17 cellular contexts compared by ENCODE assay signal in the genomic region with DNA sequence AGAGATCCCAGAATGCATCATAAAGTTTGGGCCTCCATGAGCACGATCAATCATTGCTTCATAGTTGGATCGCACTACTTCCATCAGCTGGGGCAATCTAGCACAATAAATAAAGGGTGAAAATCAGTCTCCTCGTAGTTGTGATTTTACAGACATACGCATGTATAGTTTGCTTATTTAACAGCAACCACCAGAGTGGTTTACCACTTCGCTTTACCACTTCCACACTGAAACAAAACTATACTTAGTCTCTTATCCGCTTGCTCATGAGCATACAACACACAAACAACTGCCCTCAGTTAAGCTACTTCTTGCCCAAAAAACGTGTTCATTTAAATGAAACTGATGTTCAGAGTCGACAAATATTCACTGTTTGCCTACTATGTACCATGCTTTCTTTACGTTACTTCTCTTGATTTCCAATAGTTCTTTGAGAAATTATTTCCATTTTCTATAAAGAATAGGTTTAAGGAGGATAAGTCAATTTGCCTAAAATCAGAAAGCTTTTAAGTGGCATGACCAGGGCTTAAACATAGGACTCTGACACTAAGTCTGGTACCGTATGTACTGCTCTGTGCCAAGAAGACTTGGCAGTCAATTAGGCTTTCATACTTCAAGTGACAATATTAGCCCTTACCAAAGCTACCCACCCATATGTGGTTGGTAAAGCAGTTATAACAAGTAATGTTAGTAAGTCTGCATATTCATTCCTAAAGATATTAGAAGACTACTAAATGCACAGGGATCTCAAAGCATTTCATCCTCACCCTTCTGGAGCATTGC.
"Had no signal": no experiment of that assay in that cellular context is flagged by ENCODE, and none has a peak within 500 bp of the region (broad histone marks: within the 10 kb centered on the region; RNA-seq: fewer than 3 reads in every experiment).

No MANE protein-coding gene starts in this region.

- H3K9me3 ChIP-seq: gastrocnemius medialis, SK-N-SH, tibial artery had no signal

- H3K27me3 Mint-ChIP-seq: activated CD4-positive, alpha-beta memory T cell treated with anti-CD3 and anti-CD28 coated beads for 36 hours; activated CD4-positive, alpha-beta T cell treated with anti-CD3 and anti-CD28 coated beads for 36 hours; activated naive CD8-positive, alpha-beta T cell treated with anti-CD3 and anti-CD28 coated beads, Interleukin-2, amount 10 ng/mL, durations not matched to agents 7 days and 5 days; brain had no signal

- H3K27ac Mint-ChIP-seq: activated CD4-positive, alpha-beta memory T cell treated with anti-CD3 and anti-CD28 coated beads for 36 hours; activated CD4-positive, alpha-beta T cell treated with anti-CD3 and anti-CD28 coated beads for 36 hours; activated naive CD8-positive, alpha-beta T cell treated with anti-CD3 and anti-CD28 coated beads, Interleukin-2, amount 10 ng/mL, durations not matched to agents 7 days and 5 days; activated T-helper 1 cell treated with anti-CD3 and anti-CD28 coated beads, Interleukin-12 subunit alpha, Interleukin-12 subunit beta, Interleukin-2, Interleukin-4 antibody, amounts not matched to agents 30 ng/mL and 10 ng/mL and 1 ng/mL, durations not matched to agents 14 hours and 24 hours and 36 hours; brain; mesothelial cell of epicardium; nephron progenitor cell; T-helper 2 cell treated with Interferon-gamma antibody and Interleukin-4, amounts not matched to agents 5 μg/mL and 100 μg/mL, for 36 hours; WTC11 had no signal

- H3K4me3 ChIP-seq: coronary artery, gastrocnemius medialis, lung, tibial artery had no signal

- FAIRE-seq: TTC549 had no signal

- H3K4me1 ChIP-seq: gastrocnemius medialis, tibial artery had no signal

- ATAC-seq: activated CD4-positive, alpha-beta T cell treated with anti-CD3 and anti-CD28 coated beads for 36 hours; gastrocnemius medialis; WTC11 had no signal

- H3K4me1 Mint-ChIP-seq: activated CD4-positive, alpha-beta T cell treated with anti-CD3 and anti-CD28 coated beads for 36 hours; mesothelial cell of epicardium; nephron progenitor cell; WTC11 had no signal

- H3K27ac ChIP-seq: coronary artery, gastrocnemius medialis, tibial artery had no signal

- H3K27me3 ChIP-seq: gastrocnemius medialis, tibial artery had no signal

- H3K9me3 Mint-ChIP-seq: activated CD4-positive, alpha-beta memory T cell treated with anti-CD3 and anti-CD28 coated beads for 36 hours; activated naive CD8-positive, alpha-beta T cell treated with anti-CD3 and anti-CD28 coated beads, Interleukin-2, amount 10 ng/mL, durations not matched to agents 7 days and 5 days; activated T-helper 1 cell treated with anti-CD3 and anti-CD28 coated beads, Interleukin-12 subunit alpha, Interleukin-12 subunit beta, Interleukin-2, Interleukin-4 antibody, amounts not matched to agents 30 ng/mL and 10 ng/mL and 1 ng/mL, durations not matched to agents 14 hours and 24 hours and 36 hours; brain; mesothelial cell of epicardium; nephron progenitor cell; T-helper 2 cell treated with Interferon-gamma antibody and Interleukin-4, amounts not matched to agents 5 μg/mL and 100 μg/mL, for 36 hours; WTC11 had no signal

- H3K4me3 Mint-ChIP-seq: activated CD4-positive, alpha-beta memory T cell treated with anti-CD3 and anti-CD28 coated beads for 36 hours; activated CD4-positive, alpha-beta T cell treated with anti-CD3 and anti-CD28 coated beads for 36 hours; activated naive CD8-positive, alpha-beta T cell treated with anti-CD3 and anti-CD28 coated beads, Interleukin-2, amount 10 ng/mL, durations not matched to agents 7 days and 5 days; activated T-helper 1 cell treated with anti-CD3 and anti-CD28 coated beads, Interleukin-12 subunit alpha, Interleukin-12 subunit beta, Interleukin-2, Interleukin-4 antibody, amounts not matched to agents 30 ng/mL and 10 ng/mL and 1 ng/mL, durations not matched to agents 14 hours and 24 hours and 36 hours; brain; mesothelial cell of epicardium; nephron progenitor cell; T-helper 2 cell treated with Interferon-gamma antibody and Interleukin-4, amounts not matched to agents 5 μg/mL and 100 μg/mL, for 36 hours; WTC11 had no signal

- DNase-seq: activated CD4-positive, alpha-beta memory T cell treated with anti-CD3 and anti-CD28 coated beads for 36 hours; activated CD4-positive, alpha-beta T cell treated with anti-CD3 and anti-CD28 coated beads for 36 hours; activated naive CD8-positive, alpha-beta T cell treated with anti-CD3 and anti-CD28 coated beads, Interleukin-2, amount 10 ng/mL, durations not matched to agents 7 days and 5 days; gastrocnemius medialis; nephron progenitor cell; nucleus accumbens; SK-N-SH; stimulated activated naive CD4-positive, alpha-beta T cell treated with Interleukin-2 at 50 U/mL for 16 hours; tibial artery had no signal
